ENCODE assay signal across 8 cellular contexts in genomic region chr1:224183591-224184312, GRCh38. TPM values are rescaled to one million over a fixed set of nuclear protein-coding genes. Genes with fewer than 3 reads are reported as not detected.
A peak's percentile ranks its signal among the peaks of the same experiment; 100 is the strongest.
DNase-seq lines count a peak whose midpoint lies in the region; ATAC-seq lines count a peak whose summit lies in the region.

No MANE protein-coding gene starts in this region.

- H3K9me3 Mint-ChIP-seq in activated CD4-positive, alpha-beta memory T cell treated with anti-CD3 and anti-CD28 coated beads, Interleukin-2, amount 10 ng/mL, durations not matched to agents 7 days and 5 days = no peaks in the 10 kb centered on the region
- no peaks in the 10 kb centered on the region for H3K9me3 Mint-ChIP-seq in effector memory CD8-positive, alpha-beta T cell

- H3K4me3 Mint-ChIP-seq in activated CD4-positive, alpha-beta memory T cell treated with anti-CD3 and anti-CD28 coated beads, Interleukin-2, amount 10 ng/mL, durations not matched to agents 7 days and 5 days = peak overlapping the region; percentile 93
- H3K4me3 Mint-ChIP-seq in effector memory CD8-positive, alpha-beta T cell = peak overlapping the region; percentile 85 to 88

- H3K18ac ChIP-seq in mesendoderm (ENCODE audit: low read length) = peak overlapping the region; percentile 24

- peak overlapping the region; percentile 90 for H3K4me2 ChIP-seq in mesendoderm (ENCODE audit: low read length)

- H3K9ac ChIP-seq in mesendoderm (ENCODE audit: low read length) = peak overlapping the region; percentile 94

- H3K79me1 ChIP-seq in mesendoderm (ENCODE audit: low read length) = peaks cover 4% of the 10 kb centered on the region

- peak overlapping the region; percentile 94 for H3K23ac ChIP-seq in mesendoderm (ENCODE audit: low read length)

- peak overlapping the region; percentile 90 for H3K4ac ChIP-seq in mesendoderm (ENCODE audit: low read depth, low read length)

- DNase-seq in Ammon's horn (ENCODE audit: low spot score) = peak; percentile 68
- peak; percentile 43 for DNase-seq in NCI-H460 (ENCODE audit: extremely low read depth, low read depth)
- DNase-seq in activated CD4-positive, alpha-beta memory T cell treated with anti-CD3 and anti-CD28 coated beads, Interleukin-2, amount 10 ng/mL, durations not matched to agents 7 days and 5 days = peak; percentile 65
- peak; percentile 43 to 55 (median 47) for DNase-seq in effector memory CD8-positive, alpha-beta T cell
- DNase-seq in mesendoderm = peak; percentile 71
- peak; percentile 54 to 64 for DNase-seq in stimulated activated CD8-positive, alpha-beta memory T cell treated with anti-CD3 and anti-CD28 coated beads, Interleukin-15, amount 100 ng/mL, for 48 hours (ENCODE audit: low read depth in 2 of 2)

- H3K36me3 Mint-ChIP-seq in activated CD4-positive, alpha-beta memory T cell treated with anti-CD3 and anti-CD28 coated beads, Interleukin-2, amount 10 ng/mL, durations not matched to agents 7 days and 5 days (ENCODE audit: low read depth) = peaks cover 40% of the 10 kb centered on the region
- peaks cover 31% of the 10 kb centered on the region for H3K36me3 Mint-ChIP-seq in effector memory CD8-positive, alpha-beta T cell (ENCODE audit: insufficient read depth)

- H3K56ac ChIP-seq in mesendoderm (ENCODE audit: low read length) = peak overlapping the region; percentile 92

- CTCF ChIA-PET in activated CD4-positive, alpha-beta memory T cell treated with anti-CD3 and anti-CD28 coated beads, Interleukin-2, amount 10 ng/mL, durations not matched to agents 7 days and 5 days (lab: Charles Lee) = interaction anchor here (0.9 to 3.3 kb wide), 3 partner anchors 9 to 273 kb away, joined by 3 to 16 read pairs (median 5); partner anchors contain the start of gene FBXO28

- peak overlapping the region; percentile 83 for H3K27ac Mint-ChIP-seq in activated CD4-positive, alpha-beta memory T cell treated with anti-CD3 and anti-CD28 coated beads, Interleukin-2, amount 10 ng/mL, durations not matched to agents 7 days and 5 days
- peak overlapping the region; percentile 94 to 98 for H3K27ac Mint-ChIP-seq in effector memory CD8-positive, alpha-beta T cell

- POLR2A ChIA-PET in activated CD4-positive, alpha-beta memory T cell treated with anti-CD3 and anti-CD28 coated beads, Interleukin-2, amount 10 ng/mL, durations not matched to agents 7 days and 5 days (lab: Charles Lee) = interaction anchor here (0.7 to 4.5 kb wide), 23 partner anchors 9 to 337 kb away, joined by 3 to 48 read pairs (median 4); partner anchors contain the start of genes FBXO28, NVL and WDR26

- peak overlapping the region; percentile 87 for H3K4me3 ChIP-seq in mesendoderm (ENCODE audit: low read length)

- H3K4me1 Mint-ChIP-seq in activated CD4-positive, alpha-beta memory T cell treated with anti-CD3 and anti-CD28 coated beads, Interleukin-2, amount 10 ng/mL, durations not matched to agents 7 days and 5 days = peaks cover 55% of the 10 kb centered on the region
- peaks cover 23 to 48% of the 10 kb centered on the region in 2 donors for H3K4me1 Mint-ChIP-seq in effector memory CD8-positive, alpha-beta T cell (ENCODE audit: low read depth in 2 of 2)

- no peaks in the 10 kb centered on the region for H3K4me1 ChIP-seq in mesendoderm (ENCODE audit: control insufficient read depth, low read depth, low read length)

- no peaks in the 10 kb centered on the region for H3K27me3 Mint-ChIP-seq in activated CD4-positive, alpha-beta memory T cell treated with anti-CD3 and anti-CD28 coated beads, Interleukin-2, amount 10 ng/mL, durations not matched to agents 7 days and 5 days
- no peaks in the 10 kb centered on the region for H3K27me3 Mint-ChIP-seq in effector memory CD8-positive, alpha-beta T cell

- H3K27ac ChIP-seq in mesendoderm (ENCODE audit: low read depth, low read length) = peak overlapping the region; percentile 37

- H2BK5ac ChIP-seq in mesendoderm (ENCODE audit: low read length) = peak overlapping the region; percentile 50

- H2BK120ac ChIP-seq in mesendoderm (ENCODE audit: low read depth, low read length) = no peak overlapping the region

- WGBS in mesendoderm (ENCODE audit: extremely low coverage, insufficient coverage, low lambda C conversion rate) = no CpG with 5 or more reads among the region's 53 CpGs

- no peak overlapping the region for H2BK15ac ChIP-seq in mesendoderm (replicated peaks; ENCODE audit: low read depth)

- H3K27me3 ChIP-seq in mesendoderm (ENCODE audit: insufficient read depth, low read length, poor library complexity) = no peaks in the 10 kb centered on the region

- peaks cover 37% of the 10 kb centered on the region for H3K79me2 ChIP-seq in mesendoderm (ENCODE audit: control insufficient read depth, insufficient read depth, low read length)

- H4K5ac ChIP-seq in mesendoderm (ENCODE audit: low read length) = no peak overlapping the region

- no peaks in the 10 kb centered on the region for H3K36me3 ChIP-seq in mesendoderm (ENCODE audit: control insufficient read depth, insufficient read depth, low read length)

- H2AK5ac ChIP-seq in mesendoderm (ENCODE audit: low read length) = no peak overlapping the region

- ATAC-seq in GM18870 (IDR thresholded peaks at IDR 0.05; ENCODE audit: unreplicated experiment) (peak; percentile 36), HG03108 (IDR thresholded peaks at IDR 0.05; ENCODE audit: unreplicated experiment) (peak; percentile 39)
- ATAC-seq in effector memory CD8-positive, alpha-beta T cell (replicated peaks) = peak; percentile 35

- H4K8ac ChIP-seq in mesendoderm (ENCODE audit: low read depth, low read length) = no peak overlapping the region

RNA-seq across cellular contexts. Expression of gene DEGS1, which starts 0.7 kb away (rescaled TPM):
- total RNA-seq in NCI-H460 (2014; rRNA removed; shearing (Covaris generic)) = 69.4 and 83.6 TPM in 2 replicates
- 52.7 and 79.0 TPM in 2 replicates for polyA plus RNA-seq in NCI-H460 (2014; cell fraction: nucleus; rRNA removed)
- total RNA-seq in activated CD4-positive, alpha-beta memory T cell treated with anti-CD3 and anti-CD28 coated beads, Interleukin-2, amount 10 ng/mL, durations not matched to agents 7 days and 5 days = 10 to 100 TPM; 69.2 to 69.5 TPM
- 31.0 TPM for polyA plus RNA-seq in mesendoderm (2013, experiment 1 of 2)
- polyA plus RNA-seq in mesendoderm (2013, experiment 2 of 2) = 31.1 TPM

Comparison
In these comparisons a context has a peak if more than half of its experiments do, and no peak if none do; other contexts are left out.
1. Peak in every context shown above with its lines: DNase-seq, ATAC-seq, H3K4me3 ChIP-seq and H3K27ac ChIP-seq.